Comparison of ENCODE assay signal across 8 cellular contexts in genomic region chr2:61015971-61016370, GRCh38. TPM values are rescaled to one million over a fixed set of nuclear protein-coding genes. Genes with fewer than 3 reads are reported as not detected.
DNase-seq lines count a peak whose midpoint lies in the region; ATAC-seq, FAIRE-seq and TF ChIP-seq lines count a peak whose summit lies in the region.

No MANE protein-coding gene starts in this region.

- H3K9ac ChIP-seq in OCI-LY3 (ENCODE audit: low read length), result peak overlapping the region; percentile 92

- H3K27me3 ChIP-seq in GM06990 (replicated peaks; ENCODE audit: control insufficient read depth, insufficient read depth, low read length) (no peaks in the 10 kb centered on the region), OCI-LY3 (ENCODE audit: low read depth, low read length) (no peaks in the 10 kb centered on the region), pancreas (no peaks in the 10 kb centered on the region), Peyer's patch (no peaks in the 10 kb centered on the region)

- H3K4me2 ChIP-seq in OCI-LY3 (ENCODE audit: low read length), result peak overlapping the region; percentile 80

- peak; percentile 29 to 58 (median 52) for ATAC-seq in pancreas
- ATAC-seq in GM21825 (IDR thresholded peaks at IDR 0.05; ENCODE audit: unreplicated experiment), result no peak

- H3K79me2 ChIP-seq in OCI-LY3 (ENCODE audit: low read length), result peaks cover 52% of the 10 kb centered on the region

- no peak for TF ChIP-seq POLR2A in Peyer's patch (IDR thresholded peaks at IDR 0.05)

- H3K4me3 ChIP-seq in GM06990 (replicated peaks; ENCODE audit: low read depth, low read length) (peak overlapping the region; percentile 80), OCI-LY3 (ENCODE audit: low read length) (peak overlapping the region; percentile 95), epithelial cell of esophagus (ENCODE audit: low read length) (peak overlapping the region; percentile 96), pancreas (peak overlapping the region in 3 of 4 donors; percentile 62 to 77 (median 74)), Peyer's patch (peak overlapping the region in 2 of 4 donors; percentile 65 to 87)

- peak; percentile 26 for FAIRE-seq in pancreas (lab: Jason Lieb, UNC)

- H4K20me1 ChIP-seq in OCI-LY3 (ENCODE audit: insufficient read depth, low read length), result no peaks in the 10 kb centered on the region

- H3K36me3 ChIP-seq in GM06990 (ENCODE audit: control insufficient read depth, insufficient read depth, low read length) (0 out of 2 replicates have a peak, but pooled peaks cover under 1% of the 10 kb centered on the region), OCI-LY3 (replicated peaks; ENCODE audit: low read depth, low read length) (peaks cover 2% of the 10 kb centered on the region), pancreas (no peaks in the 10 kb centered on the region), Peyer's patch (peaks cover 0 to 4% (median 0%) of the 10 kb centered on the region in 3 donors)

- no peak overlapping the region for H2AFZ ChIP-seq in OCI-LY3 (ENCODE audit: low read depth, low read length)

- no peak overlapping the region for H3K27ac ChIP-seq in OCI-LY3 (ENCODE audit: low read length)
- peak overlapping the region; percentile 75 to 91 (median 86) for H3K27ac ChIP-seq in pancreas
- peak overlapping the region in 1 of 4 donors; percentile 94 for H3K27ac ChIP-seq in Peyer's patch

- peaks cover 29% of the 10 kb centered on the region for H3K4me1 ChIP-seq in OCI-LY3 (ENCODE audit: low read length)
- H3K4me1 ChIP-seq in pancreas, result peaks cover 0 to 44% (median 33%) of the 10 kb centered on the region in 3 donors
- peaks cover 0 to 15% (median 4%) of the 10 kb centered on the region in 4 donors for H3K4me1 ChIP-seq in Peyer's patch

- WGBS in pancreas, 2 donors, result 7 to 12% methylated on average over 2 of the region's 2 CpGs

- no peak for TF ChIP-seq CTCF in GM06990 (IDR thresholded peaks at IDR 0.05; ENCODE audit: insufficient read depth, low read length, poor library complexity, severe bottlenecking)
- TF ChIP-seq CTCF in OCI-LY3 (IDR thresholded peaks at IDR 0.05; ENCODE audit: low read depth, low read length), result no peak
- no peak for TF ChIP-seq CTCF in epithelial cell of esophagus (IDR thresholded peaks at IDR 0.05; ENCODE audit: insufficient read depth, low read depth, low read length, missing control alignments)
- TF ChIP-seq CTCF in pancreas (IDR thresholded peaks at IDR 0.05), result no peak
- no peak for TF ChIP-seq CTCF in Peyer's patch (IDR thresholded peaks at IDR 0.05)

- DNase-seq in GM06990 (ENCODE audit: extremely low read depth, insufficient read length), result no peak
- peak; percentile 87 for DNase-seq in epithelial cell of esophagus (ENCODE audit: low read depth)
- DNase-seq in pancreas, result no peak
- no peak for DNase-seq in NK-92 treated with Interleukin-12 subunit alpha and Interleukin-12 subunit beta, amount 100 ng/mL, for 24 hours (lab: John Stamatoyannopoulos, UW)
- DNase-seq in globus pallidus (ENCODE audit: low spot score), result no peak
- DNase-seq in Peyer's patch, result no peak

- H3K9me3 ChIP-seq in OCI-LY3 (ENCODE audit: insufficient read depth, low read length), result no peaks in the 10 kb centered on the region
- no peaks in the 10 kb centered on the region for H3K9me3 ChIP-seq in pancreas
- no peaks in the 10 kb centered on the region for H3K9me3 ChIP-seq in Peyer's patch

- intact Hi-C loops in pancreas (cut with DNase I), result no loop called here

RNA-seq across cellular contexts. Expression of gene PEX13, which starts 1.5 kb away (rescaled TPM):
- total RNA-seq in pancreas (10 to 100 TPM in 2 of 6 donors, 1 to 10 TPM in 4; 8.4 to 16.8 (median 9.2) TPM), Peyer's patch (10 to 100 TPM; 28.1 to 49.7 (median 34.1) TPM)
- 1 to 10 TPM; 4.3 to 6.5 TPM for polyA plus RNA-seq in pancreas

RNA-seq across cellular contexts. Expression of gene PUS10, which starts 2.1 kb away (rescaled TPM):
- 1 to 10 TPM; 2.7 to 6.0 (median 3.2) TPM for total RNA-seq in pancreas
- 1 to 10 TPM; 1.6 to 1.9 TPM for polyA plus RNA-seq in pancreas
- 10 to 100 TPM; 11.6 to 33.5 (median 23.1) TPM for total RNA-seq in Peyer's patch

RNA-seq across cellular contexts. Expression of gene SANBR, which starts 49.7 kb away (rescaled TPM):
- 1 to 10 TPM; 1.7 to 5.1 (median 3.4) TPM for total RNA-seq in pancreas
- polyA plus RNA-seq in pancreas, result 1 to 10 TPM; 2.6 to 2.7 TPM
- total RNA-seq in Peyer's patch, result 10 to 100 TPM; 14.7 to 19.8 (median 17.6) TPM
